ENCODE assay signal across 29 cellular contexts in genomic region chr22:47259049-47259448, GRCh38.
"Had no signal": no experiment of that assay in that cellular context is flagged by ENCODE, and none has a peak within 500 bp of the region (broad histone marks: within the 10 kb centered on the region; RNA-seq: fewer than 3 reads in every experiment).

No MANE protein-coding gene starts in this region.

- DNase-seq: activated CD4-positive, alpha-beta memory T cell treated with anti-CD3 and anti-CD28 coated beads for 36 hours; activated CD4-positive, alpha-beta T cell treated with anti-CD3 and anti-CD28 coated beads for 36 hours; activated CD4-positive, alpha-beta T cell treated with anti-CD3 and anti-CD28 coated beads, Interleukin-2, amount 10 ng/mL, durations not matched to agents 24 days and 14 days; activated CD4-positive, CD25-positive, alpha-beta regulatory T cell; activated CD4-positive, CD25-positive, alpha-beta regulatory T cell treated with anti-CD3 and anti-CD28 coated beads, Interleukin-2, amount 50 U/mL, for 72 hours; activated CD8-positive, alpha-beta memory T cell treated with anti-CD3 and anti-CD28 coated beads, Interleukin-2, amount 10 ng/mL, durations not matched to agents 7 days and 5 days; activated CD8-positive, alpha-beta T cell treated with anti-CD3 and anti-CD28 coated beads, Interleukin-2, amount 10 ng/mL, durations not matched to agents 7 days and 5 days; activated effector memory CD4-positive, alpha-beta T cell treated with Interleukin-2 at 50 U/mL for 16 hours; activated gamma-delta T cell treated with Interleukin-2 at 50 U/mL for 16 hours; activated naive CD4-positive, alpha-beta T cell treated with anti-CD3 and anti-CD28 coated beads, Interleukin-2, amount 50 U/mL, for 16 hours; activated naive CD4-positive, alpha-beta T cell treated with Interleukin-2 at 50 U/mL for 16 hours; activated T-cell treated with anti-CD3 and anti-CD28 coated beads, Interleukin-2, amount 50 U/mL, for 4 hours; amniotic stem cell; anterior cingulate cortex; brain microvascular endothelial cell; dorsolateral prefrontal cortex; effector memory CD4-positive, alpha-beta T cell; erythroblast; foreskin keratinocyte; gastrocnemius medialis; glutamatergic neuron; T-helper 1 cell; T-helper 17 cell; T1000; WERI-Rb-1 had no signal

- H3K27ac ChIP-seq: brain microvascular endothelial cell, coronary artery, dorsolateral prefrontal cortex, esophagus muscularis mucosa, foreskin keratinocyte, gastrocnemius medialis, WERI-Rb-1 had no signal

- H3K4me1 ChIP-seq: esophagus muscularis mucosa, foreskin keratinocyte, gastrocnemius medialis had no signal

- H3K9me3 ChIP-seq: esophagus muscularis mucosa, gastrocnemius medialis had no signal

- FAIRE-seq: astrocyte, bronchial epithelial cell had no signal

- H3K36me3 ChIP-seq: brain microvascular endothelial cell, esophagus muscularis mucosa, gastrocnemius medialis, WERI-Rb-1 had no signal

- H3K27me3 ChIP-seq: brain microvascular endothelial cell, foreskin keratinocyte had no signal

- H3K4me3 ChIP-seq: coronary artery, dorsolateral prefrontal cortex, esophagus muscularis mucosa, gastrocnemius medialis had no signal
